17 cellular contexts compared by ENCODE assay signal in genomic region chr5:175861337-175862130, GRCh38. TPM values are rescaled to one million over a fixed set of nuclear protein-coding genes. Genes with fewer than 3 reads are reported as not detected.
A peak's percentile ranks its signal among the peaks of the same experiment; 100 is the strongest.
DNase-seq lines count a peak whose midpoint lies in the region; ATAC-seq, FAIRE-seq and TF ChIP-seq lines count a peak whose summit lies in the region.
"Had no signal": no experiment of that assay in that cellular context is flagged by ENCODE, and none has a peak within 500 bp of the region (broad histone marks: within the 10 kb centered on the region; RNA-seq: fewer than 3 reads in every experiment).

No MANE protein-coding gene starts in this region.

- H3K27ac ChIP-seq in HepG2 (ENCODE audit: extremely low read length, insufficient read depth, low read length), result peak overlapping the region; percentile 99

- H3K4me1 ChIP-seq in HepG2 (ENCODE audit: insufficient read depth, low read length), result peaks cover 88% of the 10 kb centered on the region

- in situ Hi-C loops in HepG2 (cut with HindIII; ENCODE audit: extremely low pct_ligation_motif_present, low pct_unique_long_range_greater_than_20kb), result loop anchor here (25.0 kb wide), 1 partner anchor 576 kb away; the partner anchor contains the start of gene FAF2

- TF ChIP-seq RAD21 in HepG2 (CRISPR knock-in tag; IDR thresholded peaks at IDR 0.05), result no peak; the same call in 1 of the 2 replicates

- peak; percentile 99 for FAIRE-seq in HepG2 (lab: Jason Lieb, UNC)
- FAIRE-seq: bronchial epithelial cell, G401.6, kidney had no signal

- TF ChIP-seq POLR2A in HepG2 (IDR thresholded peaks at IDR 0.05; ENCODE audit: insufficient read depth in 1 of 2, low read depth in 2 of 2, low read length in 2 of 2), result no peak; a peak in 1 of 4 replicates

- TSS peak; percentile 95 for BruUV-seq in HepG2 (replicated peaks; lab: Mats Ljungman, UMichigan)

- ATAC-seq in GM18909 (IDR thresholded peaks at IDR 0.05; ENCODE audit: poor library complexity, unreplicated experiment) (peak; percentile 96), HG02588 (IDR thresholded peaks at IDR 0.05; ENCODE audit: unreplicated experiment) (peak; percentile 88), HG03571 (IDR thresholded peaks at IDR 0.05; ENCODE audit: unreplicated experiment) (peak; percentile 95), HepG2 (peak; percentile 95)

- H4K20me1 ChIP-seq in HepG2 (ENCODE audit: insufficient read depth, low read length), result no peaks in the 10 kb centered on the region

- no peaks in the 10 kb centered on the region for H3K36me3 ChIP-seq in HepG2 (replicated peaks in 1 of 2; ENCODE audit: control insufficient read depth in 1 of 2, insufficient read depth in 2 of 2, low read length in 2 of 2)

- H3K4me3 ChIP-seq in HepG2 (replicated peaks in 1 of 3; ENCODE audit: insufficient read depth in 1 of 3, low read depth in 2 of 3, low read length in 3 of 3), result peak overlapping the region in 1 of 3 experiments; percentile 40; a peak in 2 of 6 replicates

- peak overlapping the region; percentile 78 for H3K4me2 ChIP-seq in HepG2 (ENCODE audit: low read depth, low read length)

- CTCF ChIA-PET in HepG2 (lab: Yijun Ruan, JAX; ENCODE audit: low intra/inter-chr PET ratio, low total read pairs), result no interaction called here

- no peak overlapping the region for H2AFZ ChIP-seq in HepG2 (ENCODE audit: low read length)

- TF ChIP-seq EP300 in HepG2 (IDR thresholded peaks at IDR 0.05; ENCODE audit: low read depth in 2 of 2, low read length in 2 of 2), result peak; percentile 84 to 98; a peak in 3 of 4 replicates
- TF ChIP-seq EP300 in HepG2 (CRISPR knock-in tag; IDR thresholded peaks at IDR 0.05; ENCODE audit: borderline replicate concordance), result peak; percentile 99

- intact Hi-C loops in HepG2 (cut with micrococcal nuclease; ENCODE audit: unreplicated experiment), result no loop called here

- 0 out of 2 replicates have a peak, but pooled peaks have one; percentile 10 for TF ChIP-seq CTCF in HepG2 (CRISPR knock-in tag; IDR thresholded peaks at IDR 0.05)

- 2% methylated on average over 8 of the region's 9 CpGs for WGBS in HepG2 (ENCODE audit: low lambda C conversion rate)

- no peaks in the 10 kb centered on the region for H3K79me2 ChIP-seq in HepG2 (ENCODE audit: insufficient read depth, low read length)

- no peaks in the 10 kb centered on the region for H3K27me3 ChIP-seq in HepG2 (ENCODE audit: control insufficient read depth in 1 of 2, insufficient read depth in 2 of 2, low read length in 2 of 2)

- peak overlapping the region; percentile 84 for H3K9ac ChIP-seq in HepG2 (ENCODE audit: insufficient read depth, low read depth, low read length)

- peak; percentile 100 for DNase-seq in HepG2 (ENCODE audit: low spot score)
- no peak for DNase-seq in cerebellar nuclear complex (lab: John Stamatoyannopoulos, UW)
- no peak for DNase-seq in medulla oblongata (ENCODE audit: extremely low spot score)
- no peak for DNase-seq in globus pallidus (ENCODE audit: low spot score)
- DNase-seq in SKM-1 (lab: John Stamatoyannopoulos, UW; ENCODE audit: unreplicated experiment), result no peak
- DNase-seq: activated T-cell treated with anti-CD3 and anti-CD28 coated beads for 4 hours; kidney; NCI-H526 treated with DMSO at 0.1 percent for 48 hours; stimulated activated CD4-positive, alpha-beta T cell treated with anti-CD3 and anti-CD28 coated beads, Interleukin-2, amount 100 ng/mL, for 24 hours had no signal

- no peaks in the 10 kb centered on the region for H3K9me3 ChIP-seq in HepG2 (ENCODE audit: low read length)

- POLR2A ChIA-PET in HepG2 (lab: Yijun Ruan, JAX), result interaction anchor here (0.8 to 2.3 kb wide), 5 partner anchors 8 to 28 kb away, joined by 3 to 12 read pairs (median 4); partner anchors contain the start of gene CPLX2

TF ChIP-seq in HepG2, 621 proteins besides CTCF, POLR2A, EP300 and RAD21 (continues in another document):
- 0 out of 2 replicates have a peak, but pooled peaks have one; percentile 25 for TF ChIP-seq GTF3A (CRISPR knock-in tag; conservative IDR thresholded peaks at IDR 0.05)
- no peak for TF ChIP-seq EEA1 (CRISPR knock-in tag; IDR thresholded peaks at IDR 0.05; ENCODE audit: borderline replicate concordance)
- peak; percentile 95 for TF ChIP-seq JUN (CRISPR knock-in tag; IDR thresholded peaks at IDR 0.05)
- no peak for TF ChIP-seq ZNF225 (CRISPR knock-in tag; IDR thresholded peaks at IDR 0.05)
- TF ChIP-seq SP1 (IDR thresholded peaks at IDR 0.05), result no peak
- TF ChIP-seq SP1 (CRISPR knock-in tag; IDR thresholded peaks at IDR 0.05), result peak; percentile 8; the same call in 1 of the 2 replicates
- no peak for TF ChIP-seq TERF1 (CRISPR knock-in tag; IDR thresholded peaks at IDR 0.05)
- peak; percentile 42; the same call in 1 of the 2 replicates for TF ChIP-seq ZNF768 (CRISPR knock-in tag; IDR thresholded peaks at IDR 0.05)
- TF ChIP-seq ZBTB7B (CRISPR knock-in tag; IDR thresholded peaks at IDR 0.05), result peak; percentile 95
- TF ChIP-seq ARNTL (CRISPR knock-in tag; IDR thresholded peaks at IDR 0.05), result peak; percentile 63; the same call in 1 of the 2 replicates
- TF ChIP-seq GTF2F1 (IDR thresholded peaks at IDR 0.05; ENCODE audit: low read length), result no peak
- peak; percentile 82; the same call in 1 of the 2 replicates for TF ChIP-seq GATA4 (IDR thresholded peaks at IDR 0.05; ENCODE audit: borderline replicate concordance, low read depth)
- TF ChIP-seq ELF3 (CRISPR knock-in tag; IDR thresholded peaks at IDR 0.05), result peak; percentile 85; the same call in 1 of the 2 replicates
- 0 out of 2 replicates have a peak, but pooled peaks have one; percentile 59 for TF ChIP-seq ZNF552 (CRISPR knock-in tag; IDR thresholded peaks at IDR 0.05; ENCODE audit: borderline replicate concordance)
- peak; percentile 93 for TF ChIP-seq ZEB1 (IDR thresholded peaks at IDR 0.05; ENCODE audit: insufficient replicate concordance, low read depth)
- TF ChIP-seq ARID4A (CRISPR knock-in tag; IDR thresholded peaks at IDR 0.05; ENCODE audit: borderline replicate concordance), result no peak; the same call in 1 of the 2 replicates

RNA-seq across cellular contexts. Expression of gene CPLX2, which starts 9.8 kb away (rescaled TPM):
- total RNA-seq in HepG2 (2016; rRNA removed; fragmentation: Illumina TruSeq; extraction: Trizol), result 76.7 and 78.2 TPM in 2 replicates
- 5.2 and 5.6 TPM in 2 replicates for total RNA-seq in HepG2 (2016; cell fraction: cytosol; rRNA removed; fragmentation: Illumina TruSeq; extraction: Trizol; ENCODE audit: low read depth)
- 71.9 and 77.2 TPM in 2 replicates for total RNA-seq in HepG2 (2016; cell fraction: insoluble cytoplasmic fraction; rRNA removed; fragmentation: Illumina TruSeq; extraction: Trizol)
- total RNA-seq in HepG2 (2016; cell fraction: membrane; rRNA removed; fragmentation: Illumina TruSeq; extraction: Trizol), result 30.7 and 32.7 TPM in 2 replicates
- total RNA-seq in HepG2 (2016; cell fraction: nucleus; rRNA removed; fragmentation: Illumina TruSeq; extraction: Trizol), result 36.3 and 39.1 TPM in 2 replicates
- 8.3 and 15.9 TPM in 2 replicates for polyA plus RNA-seq in HepG2 (2011; rRNA removed)
- polyA plus RNA-seq in HepG2 (2011; cell fraction: cytosol; rRNA removed), result 7.9 and 22.0 TPM in 2 replicates
- 10.3 and 30.4 TPM in 2 replicates for polyA plus RNA-seq in HepG2 (2011; cell fraction: nucleus; rRNA removed)
- polyA plus RNA-seq in HepG2 (2012), result 15.3 and 18.2 TPM in 2 replicates
- 3.4 and 4.4 TPM in 2 replicates for polyA plus RNA-seq in HepG2 (2016; cell fraction: cytosol; fragmentation: Illumina TruSeq; extraction: Trizol; ENCODE audit: low read depth)
- polyA plus RNA-seq in HepG2 (2016; cell fraction: insoluble cytoplasmic fraction; fragmentation: Illumina TruSeq; extraction: Trizol; ENCODE audit: low read depth), result 78.3 and 86.6 TPM in 2 replicates
- polyA plus RNA-seq in HepG2 (2016; cell fraction: membrane; fragmentation: Illumina TruSeq; extraction: Trizol; ENCODE audit: low read depth), result 24.2 and 24.8 TPM in 2 replicates
- polyA plus RNA-seq in HepG2 (2016; cell fraction: nucleus; fragmentation: Illumina TruSeq; extraction: Trizol; ENCODE audit: insufficient read depth, low read depth), result 69.9 and 75.7 TPM in 2 replicates
- polyA minus RNA-seq in HepG2 (2011; rRNA and poly(A)+ RNA removed; ENCODE audit: low replicate concordance), result 27.3 TPM in 1 of 2 replicates, not detected in the other
- 4.8 and 16.6 TPM in 2 replicates for polyA minus RNA-seq in HepG2 (2011; cell fraction: cytosol; rRNA and poly(A)+ RNA removed)
- polyA minus RNA-seq in HepG2 (2011; cell fraction: nucleus; rRNA and poly(A)+ RNA removed), result 4.5 and 6.4 TPM in 2 replicates
- total RNA-seq: bronchial epithelial cell; fibroblast of lung; kidney; subcutaneous adipose tissue; T-helper 2 cell treated with Interferon-gamma antibody and Interleukin-4, amounts not matched to agents 100 ng/mL and 5 ng/mL, for 36 hours had no signal
